In genomic region chr9:68685770-68686169, GRCh38 we compare ENCODE assay signal across 8 cellular contexts. TPM values are rescaled to one million over a fixed set of nuclear protein-coding genes. Genes with fewer than 3 reads are reported as not detected.
DNase-seq lines count a peak whose midpoint lies in the region; FAIRE-seq and TF ChIP-seq lines count a peak whose summit lies in the region.

No MANE protein-coding gene starts in this region.

- no peak overlapping the region for H3K4me3 ChIP-seq in sigmoid colon

- H3K4me1 Mint-ChIP-seq in endothelial cell (ENCODE audit: unreplicated experiment), result no peaks in the 10 kb centered on the region

- 22 to 45% methylated on average over 3 of the region's 3 CpGs for WGBS in sigmoid colon, 2 donors

- H3K4me1 ChIP-seq in sigmoid colon, result peaks cover 0 to 11% (median 7%) of the 10 kb centered on the region in 4 donors

- no peaks in the 10 kb centered on the region for H3K9me3 ChIP-seq in sigmoid colon

- no peak overlapping the region for H3K27ac Mint-ChIP-seq in endothelial cell (ENCODE audit: unreplicated experiment)

- H3K27me3 Mint-ChIP-seq in endothelial cell (ENCODE audit: unreplicated experiment), result no peaks in the 10 kb centered on the region

- TF ChIP-seq EP300 in sigmoid colon (IDR thresholded peaks at IDR 0.05), result no peak

- POLR2A ChIA-PET in HEK293T (lab: Yijun Ruan, JAX), result no interaction called here

- no peaks in the 10 kb centered on the region for H3K36me3 ChIP-seq in sigmoid colon

- intact Hi-C loops in sigmoid colon (cut with DNase I), result no loop called here

- TF ChIP-seq CTCF in endothelial cell (IDR thresholded peaks at IDR 0.05; ENCODE audit: unreplicated experiment) (peak; percentile 48), sigmoid colon (IDR thresholded peaks at IDR 0.05) (peak in 1 of 4 experiments; percentile 7)

- H3K4me3 Mint-ChIP-seq in endothelial cell (ENCODE audit: unreplicated experiment), result no peak overlapping the region

- no peak for TF ChIP-seq POLR2A in sigmoid colon (IDR thresholded peaks at IDR 0.05)

- peak; percentile 25 to 32 for DNase-seq in stimulated activated CD4-positive, alpha-beta T cell treated with anti-CD3 and anti-CD28 coated beads, Interleukin-2, amount 100 ng/mL, for 48 hours
- no peak for DNase-seq in stimulated activated CD4-positive, alpha-beta T cell treated with anti-CD3 and anti-CD28 coated beads, Interleukin-12 subunit alpha, Interleukin-12 subunit beta, amount 100 ng/mL, for 4 hours
- peak; percentile 60 for DNase-seq in HEK293T (ENCODE audit: extremely low spot score)
- peak; percentile 22 for DNase-seq in NCI-H146 treated with DMSO at 0.1 percent for 48 hours (lab: John Stamatoyannopoulos, UW; ENCODE audit: unreplicated experiment)
- DNase-seq in endothelial cell (ENCODE audit: low spot score), result peak; percentile 33
- DNase-seq in HTR-8/SVneo (ENCODE audit: insufficient read length, low spot score), result no peak
- DNase-seq in activated T-cell treated with anti-CD3 and anti-CD28 coated beads, Interleukin-2, amount 50 U/mL, for 1 hour, result no peak
- DNase-seq in sigmoid colon, result no peak

- CTCF ChIA-PET in HEK293T (lab: Yijun Ruan, JAX), result no interaction called here

- H3K36me3 Mint-ChIP-seq in endothelial cell (ENCODE audit: low read depth, unreplicated experiment), result no peaks in the 10 kb centered on the region

- FAIRE-seq in HTR-8/SVneo (lab: Jason Lieb, UNC), result no peak

- no peaks in the 10 kb centered on the region for H3K27me3 ChIP-seq in sigmoid colon

- H3K27ac ChIP-seq in sigmoid colon, result no peak overlapping the region

- no peaks in the 10 kb centered on the region for H3K9me3 Mint-ChIP-seq in endothelial cell (ENCODE audit: unreplicated experiment)

TF ChIP-seq in HEK293T, 16 proteins besides CTCF, POLR2A, EP300 and RAD21:
- TF ChIP-seq L3MBTL2 (conservative IDR thresholded peaks at IDR 0.05) (0 out of 2 replicates have a peak, but pooled peaks have one; percentile 26), LEF1 (IDR thresholded peaks at IDR 0.05; ENCODE audit: borderline replicate concordance) (no peak), FOXK2 (IDR thresholded peaks at IDR 0.05) (no peak), SP1 (IDR thresholded peaks at IDR 0.05) (no peak), NFRKB (IDR thresholded peaks at IDR 0.05) (no peak), FOXM1 (IDR thresholded peaks at IDR 0.05; ENCODE audit: borderline replicate concordance) (no peak)

RNA-seq across cellular contexts. Expression of gene PIP5K1B, which starts 19.3 kb away (rescaled TPM):
- 1.8 TPM for total RNA-seq in endothelial cell (ENCODE audit: unreplicated experiment)
- total RNA-seq in sigmoid colon, result 10 to 100 TPM; 10.3 to 23.5 (median 17.5) TPM
- polyA plus RNA-seq in sigmoid colon, result 10 to 100 TPM; 28.0 to 72.6 (median 59.5) TPM

Comparison
In these comparisons a context has a peak if more than half of its experiments do, and no peak if none do; other contexts are left out.
1. DNase-seq: peak in stimulated activated CD4-positive, alpha-beta T cell treated with anti-CD3 and anti-CD28 coated beads, Interleukin-2, amount 100 ng/mL, for 48 hours (2 of 2), HEK293T (single experiment), NCI-H146 treated with DMSO at 0.1 percent for 48 hours (single experiment) and endothelial cell (single experiment); none in stimulated activated CD4-positive, alpha-beta T cell treated with anti-CD3 and anti-CD28 coated beads, Interleukin-12 subunit alpha, Interleukin-12 subunit beta, amount 100 ng/mL, for 4 hours (single experiment), HTR-8/SVneo (single experiment), activated T-cell treated with anti-CD3 and anti-CD28 coated beads, Interleukin-2, amount 50 U/mL, for 1 hour (single experiment) and sigmoid colon (single experiment).